ENCODE assay signal across 8 cellular contexts in genomic region chr17:81101614-81102306, GRCh38.
DNase-seq lines count a peak whose midpoint lies in the region; ATAC-seq and TF ChIP-seq lines count a peak whose summit lies in the region.

No MANE protein-coding gene starts in this region.

- H3K9me3 Mint-ChIP-seq in MCF 10A (ENCODE audit: unreplicated experiment): no peaks in the 10 kb centered on the region

- no peaks in the 10 kb centered on the region for H3K27me3 Mint-ChIP-seq in MCF 10A (ENCODE audit: insufficient read depth, unreplicated experiment)

- TF ChIP-seq CTCF in WI38 (IDR thresholded peaks at IDR 0.05; ENCODE audit: low read depth, low read length): peak; percentile 100
- peak; percentile 100 for TF ChIP-seq CTCF in MCF 10A (IDR thresholded peaks at IDR 0.05; ENCODE audit: unreplicated experiment)

- peaks cover 26% of the 10 kb centered on the region for H3K36me3 Mint-ChIP-seq in MCF 10A (ENCODE audit: insufficient read depth, unreplicated experiment)

- CTCF ChIA-PET in MCF 10A (lab: Yijun Ruan, JAX): interaction anchor here (0.6 to 1.7 kb wide), 20 partner anchors 11 to 667 kb away, joined by 3 to 27 read pairs (median 4); no protein-coding TSS in a partner anchor

- no peak overlapping the region for H3K4me3 ChIP-seq in WI38 (ENCODE audit: low read depth, low read length)

- H3K27ac Mint-ChIP-seq in MCF 10A (ENCODE audit: low read depth, unreplicated experiment): no peak overlapping the region

- intact Hi-C loops in MCF 10A (cut with micrococcal nuclease): loop anchor here (1.0 to 10.0 kb wide), 2 partner anchors 77 to 117 kb away; no protein-coding TSS in a partner anchor

- ATAC-seq in HG02870 (IDR thresholded peaks at IDR 0.05; ENCODE audit: unreplicated experiment): peak; percentile 79

- no TSS peak for BruUV-seq in MCF 10A (replicated peaks; lab: Mats Ljungman, UMichigan)

- POLR2A ChIA-PET in MCF 10A (lab: Yijun Ruan, JAX): interaction anchor here (0.6 to 1.0 kb wide), 2 partner anchors 78 to 89 kb away, joined by 4 to 6 read pairs; no protein-coding TSS in a partner anchor

- DNase-seq in NCI-H1105 treated with DMSO at 0.1 percent for 48 hours (lab: John Stamatoyannopoulos, UW) (peak; percentile 62), NCI-H1105 (lab: John Stamatoyannopoulos, UW) (no peak), NCI-H2171 treated with DMSO at 0.1 percent for 48 hours (lab: John Stamatoyannopoulos, UW) (peak; percentile 70), MCF 10A (ENCODE audit: unreplicated experiment) (peak; percentile 73), inferior parietal cortex (ENCODE audit: extremely low spot score) (peak; percentile 80)
- peak; percentile 78 to 80 for DNase-seq in stimulated activated CD4-positive, alpha-beta T cell treated with anti-CD3 and anti-CD28 coated beads, Interleukin-1b, Interleukin-23, amount 100 ng/mL, for 1 hour (ENCODE audit: low read depth in 2 of 2)

- no peak overlapping the region for H3K4me3 Mint-ChIP-seq in MCF 10A (ENCODE audit: unreplicated experiment)

- peaks cover 10% of the 10 kb centered on the region for H3K4me1 Mint-ChIP-seq in MCF 10A (ENCODE audit: insufficient read depth, unreplicated experiment)
